Comparison of ENCODE assay signal across 17 cellular contexts in the genomic region with DNA sequence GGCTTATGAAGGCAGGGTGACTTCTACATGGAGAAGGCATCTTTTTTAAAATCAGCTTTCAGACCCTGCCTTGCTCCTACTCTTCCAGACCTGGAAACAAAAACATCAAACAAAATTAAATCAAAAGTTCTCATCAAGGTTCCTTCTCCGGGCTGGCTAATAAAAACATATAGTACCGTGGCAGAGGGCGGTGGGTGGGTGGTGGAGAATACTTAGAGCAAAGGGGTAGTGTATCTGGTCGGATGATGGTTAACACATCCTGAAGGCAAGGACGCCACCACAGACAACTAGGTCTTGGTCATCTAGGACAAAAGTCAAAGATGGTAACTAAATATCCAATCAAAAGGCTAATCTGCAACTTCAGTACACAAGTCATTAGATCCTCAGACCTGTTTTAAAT. TPM values are rescaled to one million over a fixed set of nuclear protein-coding genes. Genes with fewer than 3 reads are reported as not detected.
A peak's percentile ranks its signal among the peaks of the same experiment; 100 is the strongest.
DNase-seq lines count a peak whose midpoint lies in the region; ATAC-seq and TF ChIP-seq lines count a peak whose summit lies in the region.
"Had no signal": no experiment of that assay in that cellular context is flagged by ENCODE, and none has a peak within 500 bp of the region (broad histone marks: within the 10 kb centered on the region; RNA-seq: fewer than 3 reads in every experiment).

No MANE protein-coding gene starts in this region.

- H3K36me3 ChIP-seq in upper lobe of right lung: no peaks in the 10 kb centered on the region
- H3K36me3 ChIP-seq: pancreas had no signal

- ATAC-seq in upper lobe of right lung (no peak), HG02852 (IDR thresholded peaks at IDR 0.05; ENCODE audit: unreplicated experiment) (no peak)
- ATAC-seq: left lobe of liver, pancreas had no signal

- H3K27me3 Mint-ChIP-seq in activated naive CD4-positive, alpha-beta T cell treated with anti-CD3 and anti-CD28 coated beads, Interleukin-2, amount 50 U/mL, for 24 hours: no peaks in the 10 kb centered on the region
- H3K27me3 Mint-ChIP-seq in activated CD4-positive, alpha-beta memory T cell treated with anti-CD3 and anti-CD28 coated beads for 36 hours: peaks cover 5% of the 10 kb centered on the region
- peaks cover 9 to 14% (median 10%) of the 10 kb centered on the region in 3 donors for H3K27me3 Mint-ChIP-seq in immature natural killer cell (ENCODE audit: low read depth in 3 of 3)

- no peaks in the 10 kb centered on the region for H3K9me3 ChIP-seq in upper lobe of right lung
- H3K9me3 ChIP-seq: BE2C, pancreas, testis had no signal

- peak overlapping the region; percentile 95 for H3K4me3 Mint-ChIP-seq in activated naive CD4-positive, alpha-beta T cell treated with anti-CD3 and anti-CD28 coated beads, Interleukin-2, amount 50 U/mL, for 24 hours
- peak overlapping the region; percentile 99 for H3K4me3 Mint-ChIP-seq in activated CD4-positive, alpha-beta memory T cell treated with anti-CD3 and anti-CD28 coated beads for 36 hours
- H3K4me3 Mint-ChIP-seq in immature natural killer cell: peak overlapping the region; percentile 3 to 30 (median 19)

- peaks cover 20% of the 10 kb centered on the region for H3K36me3 Mint-ChIP-seq in activated naive CD4-positive, alpha-beta T cell treated with anti-CD3 and anti-CD28 coated beads, Interleukin-2, amount 50 U/mL, for 24 hours
- H3K36me3 Mint-ChIP-seq in activated CD4-positive, alpha-beta memory T cell treated with anti-CD3 and anti-CD28 coated beads for 36 hours: peaks cover 42% of the 10 kb centered on the region
- H3K36me3 Mint-ChIP-seq in immature natural killer cell: no peaks in the 10 kb centered on the region

- H3K27ac Mint-ChIP-seq in activated naive CD4-positive, alpha-beta T cell treated with anti-CD3 and anti-CD28 coated beads, Interleukin-2, amount 50 U/mL, for 24 hours: peak overlapping the region; percentile 98
- H3K27ac Mint-ChIP-seq in activated CD4-positive, alpha-beta memory T cell treated with anti-CD3 and anti-CD28 coated beads for 36 hours: peak overlapping the region; percentile 100
- H3K27ac Mint-ChIP-seq in immature natural killer cell: peak overlapping the region; percentile 88 to 100 (median 99)

- no peaks in the 10 kb centered on the region for H3K27me3 ChIP-seq in upper lobe of right lung
- H3K27me3 ChIP-seq: pancreas, testis had no signal

- H3K9me3 Mint-ChIP-seq in activated naive CD4-positive, alpha-beta T cell treated with anti-CD3 and anti-CD28 coated beads, Interleukin-2, amount 50 U/mL, for 24 hours: no peaks in the 10 kb centered on the region
- H3K9me3 Mint-ChIP-seq in activated CD4-positive, alpha-beta memory T cell treated with anti-CD3 and anti-CD28 coated beads for 36 hours: no peaks in the 10 kb centered on the region
- H3K9me3 Mint-ChIP-seq in immature natural killer cell: no peaks in the 10 kb centered on the region

- POLR2A ChIA-PET in activated CD4-positive, alpha-beta memory T cell treated with anti-CD3 and anti-CD28 coated beads for 36 hours (lab: Charles Lee): interaction anchor here (0.6 to 4.5 kb wide), 12 partner anchors 8 to 284 kb away, joined by 3 to 77 read pairs (median 4); partner anchors contain the start of genes ABHD4, LRP10 and OXA1L

- H3K4me3 ChIP-seq in upper lobe of right lung: no peak overlapping the region

- H3K27ac ChIP-seq in upper lobe of right lung: peak overlapping the region; percentile 44
- H3K27ac ChIP-seq: testis had no signal

- intact Hi-C loops in activated CD4-positive, alpha-beta memory T cell treated with anti-CD3 and anti-CD28 coated beads for 36 hours (cut with micrococcal nuclease): loop anchor here (5.0 to 10.0 kb wide), 3 partner anchors 65 to 1132 kb away; partner anchors contain the start of gene CHD8
- intact Hi-C loops in upper lobe of right lung (cut with DNase I): no loop called here

- CTCF ChIA-PET in activated CD4-positive, alpha-beta memory T cell treated with anti-CD3 and anti-CD28 coated beads for 36 hours (lab: Charles Lee): interaction anchor here (1.7 to 5.1 kb wide), 5 partner anchors 13 to 66 kb away, joined by 4 to 52 read pairs (median 37); partner anchors contain the start of gene ABHD4

- H3K4me1 ChIP-seq in upper lobe of right lung: peaks cover 38% of the 10 kb centered on the region
- H3K4me1 ChIP-seq: BE2C had no signal

- TF ChIP-seq CTCF in upper lobe of right lung (IDR thresholded peaks at IDR 0.05): no peak

- H3K4me1 Mint-ChIP-seq in activated naive CD4-positive, alpha-beta T cell treated with anti-CD3 and anti-CD28 coated beads, Interleukin-2, amount 50 U/mL, for 24 hours: peaks cover 78% of the 10 kb centered on the region
- H3K4me1 Mint-ChIP-seq in activated CD4-positive, alpha-beta memory T cell treated with anti-CD3 and anti-CD28 coated beads for 36 hours (ENCODE audit: low read depth): peaks cover 80% of the 10 kb centered on the region
- H3K4me1 Mint-ChIP-seq in immature natural killer cell: peaks cover 61 to 73% of the 10 kb centered on the region in 2 donors

- no peak for DNase-seq in activated naive CD4-positive, alpha-beta T cell (lab: John Stamatoyannopoulos, UW)
- DNase-seq in activated CD4-positive, alpha-beta memory T cell treated with anti-CD3 and anti-CD28 coated beads for 36 hours: no peak
- DNase-seq in immature natural killer cell (no peak), upper lobe of right lung (no peak), NCI-H2227 (lab: John Stamatoyannopoulos, UW; ENCODE audit: unreplicated experiment) (no peak), NOMO-1 treated with dmso at 0.1 percent for 144 hours (lab: John Stamatoyannopoulos, UW; ENCODE audit: unreplicated experiment) (no peak)
- DNase-seq: BE2C, KBM-7, NCI-H2081 treated with DMSO at 0.1 percent for 48 hours, OCI-M1, pancreas, testis had no signal

RNA-seq across cellular contexts. Expression of gene DAD1, which starts 1.8 kb away (rescaled TPM):
- total RNA-seq in activated CD4-positive, alpha-beta memory T cell treated with anti-CD3 and anti-CD28 coated beads for 36 hours: 100 to 1,000 TPM; 292 to 305 TPM
- 100 to 1,000 TPM; 602 to 622 (median 602) TPM for polyA plus RNA-seq in immature natural killer cell
- total RNA-seq in upper lobe of right lung: 184 TPM

RNA-seq across cellular contexts. Expression of gene ABHD4, which starts 10.9 kb away (rescaled TPM):
- 10 to 100 TPM; 10.0 to 13.6 TPM for total RNA-seq in activated CD4-positive, alpha-beta memory T cell treated with anti-CD3 and anti-CD28 coated beads for 36 hours
- polyA plus RNA-seq in immature natural killer cell: 10 to 100 TPM; 16.2 to 37.5 (median 30.8) TPM
- 34.2 TPM for total RNA-seq in upper lobe of right lung

RNA-seq across cellular contexts. Expression of gene OR6J1, which starts 56.9 kb away (rescaled TPM):
- not detected for total RNA-seq in activated CD4-positive, alpha-beta memory T cell treated with anti-CD3 and anti-CD28 coated beads for 36 hours
- not detected for polyA plus RNA-seq in immature natural killer cell
- not detected for total RNA-seq in upper lobe of right lung
- total RNA-seq: dermis microvascular lymphatic vessel endothelial cell, H1, left lobe of liver had no signal
- polyA plus RNA-seq: H1 had no signal

Comparison
In these comparisons a context has a peak if more than half of its experiments do, and no peak if none do; other contexts are left out.
1. H3K4me3 Mint-ChIP-seq: peak in every context shown above with its lines; median percentile 99 in activated CD4-positive, alpha-beta memory T cell treated with anti-CD3 and anti-CD28 coated beads for 36 hours; 95 in activated naive CD4-positive, alpha-beta T cell treated with anti-CD3 and anti-CD28 coated beads, Interleukin-2, amount 50 U/mL, for 24 hours; 19 in immature natural killer cell.